8 cellular contexts compared by ENCODE assay signal in the genomic region with DNA sequence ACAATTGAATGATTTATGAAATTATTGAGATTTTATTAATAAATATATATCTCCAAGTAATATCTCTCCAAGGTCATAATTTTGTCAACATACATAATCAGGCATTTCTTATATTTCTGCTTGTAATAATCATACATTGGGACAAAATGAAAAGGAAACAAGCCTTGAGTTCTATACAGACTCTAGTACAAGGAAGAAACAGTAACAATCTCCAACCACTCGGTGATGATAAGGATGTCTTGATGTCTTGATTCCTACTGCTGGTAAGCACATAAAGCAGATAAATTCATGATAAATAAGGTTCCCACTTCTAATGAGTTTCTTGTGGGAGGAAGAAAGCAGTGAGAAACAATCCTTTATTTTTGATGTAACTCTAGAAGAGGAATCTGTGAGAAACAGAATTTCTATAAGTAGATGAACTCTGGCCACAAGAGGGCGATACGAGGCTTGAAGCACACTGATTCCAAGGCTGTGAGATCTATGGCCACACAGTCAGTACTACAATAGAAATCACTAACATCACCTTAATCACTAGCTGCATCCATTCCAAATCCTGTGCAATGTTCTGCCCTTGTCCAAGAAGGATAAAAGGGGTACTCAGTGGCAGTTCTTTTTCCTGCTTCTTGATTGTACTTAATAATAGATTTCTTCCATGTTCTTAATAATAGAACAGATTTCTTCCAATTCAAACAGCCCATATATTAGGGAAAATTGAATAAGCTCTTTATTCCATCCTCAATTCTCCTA. TPM values are rescaled to one million over a fixed set of nuclear protein-coding genes. Genes with fewer than 3 reads are reported as not detected.
DNase-seq lines count a peak whose midpoint lies in the region; ATAC-seq, FAIRE-seq and TF ChIP-seq lines count a peak whose summit lies in the region.

No MANE protein-coding gene starts in this region.

- intact Hi-C loops in body of pancreas (cut with DNase I): loop anchor here (10.0 kb wide), 2 partner anchors 112 to 282 kb away; no protein-coding TSS in a partner anchor
- intact Hi-C loops in spleen (cut with DNase I; ENCODE audit: low total_unique reads): loop anchor here (5.0 kb wide), 2 partner anchors 119 to 279 kb away; no protein-coding TSS in a partner anchor

- TF ChIP-seq POLR2A in body of pancreas (IDR thresholded peaks at IDR 0.05): no peak
- no peak for TF ChIP-seq POLR2A in spleen (IDR thresholded peaks at IDR 0.05)

- H3K27me3 ChIP-seq in body of pancreas (no peaks in the 10 kb centered on the region), spleen (replicated peaks in 1 of 7) (no peaks in the 10 kb centered on the region)

- ATAC-seq in HG02571 (IDR thresholded peaks at IDR 0.05; ENCODE audit: unreplicated experiment): peak; percentile 66
- peak; percentile 77 for ATAC-seq in body of pancreas
- no peak for ATAC-seq in GM18861 (IDR thresholded peaks at IDR 0.05; ENCODE audit: unreplicated experiment)

- peak; percentile 88 for FAIRE-seq in TTC549 (lab: Jason Lieb, UNC)

- no peak overlapping the region for H3K27ac ChIP-seq in body of pancreas
- H3K27ac ChIP-seq in spleen: no peak overlapping the region

- 10 to 14% methylated on average over 3 of the region's 3 CpGs for WGBS in body of pancreas, 2 donors
- WGBS in spleen, 5 donors: 24 to 28% (median 26%) methylated on average over 3 of the region's 3 CpGs

- H3K4me3 ChIP-seq in body of pancreas: no peak overlapping the region
- no peak overlapping the region for H3K4me3 ChIP-seq in spleen

- H3K9me3 ChIP-seq in body of pancreas (peaks cover 0 to 11% (median 0%) of the 10 kb centered on the region in 3 donors), spleen (peaks cover 0 to 23% (median 15%) of the 10 kb centered on the region in 8 donors)

- H3K4me1 ChIP-seq in body of pancreas (no peaks in the 10 kb centered on the region), spleen (peaks cover 0 to 13% (median 0%) of the 10 kb centered on the region in 6 donors)

- DNase-seq in D341Med (ENCODE audit: low spot score) (peak; percentile 60), NCI-H2107 (lab: John Stamatoyannopoulos, UW) (peak; percentile 76), body of pancreas (peak; percentile 71 to 87 (median 82)), iPS DF 4.7 (ENCODE audit: extremely low read depth, low spot score) (peak; percentile 49), spleen (no peak)

- H3K36me3 ChIP-seq in body of pancreas (replicated peaks in 1 of 2; ENCODE audit: insufficient read depth in 1 of 2, low read depth in 2 of 2) (no peaks in the 10 kb centered on the region), spleen (no peaks in the 10 kb centered on the region)

- TF ChIP-seq CTCF in body of pancreas (IDR thresholded peaks at IDR 0.05) (peak; percentile 56 to 78 (median 69)), spleen (IDR thresholded peaks at IDR 0.05 in 8 of 11, conservative IDR thresholded peaks at IDR 0.05 in 3 of 11) (peak in 10 of 11 experiments; percentile 32 to 77 (median 70))

RNA-seq across cellular contexts. Expression of a gene that starts 41.4 kb away (rescaled TPM):
- total RNA-seq in body of pancreas: 10 to 100 TPM in 1 of 2 donors, 1 to 10 TPM in 1; 6.0 to 23.4 TPM
- total RNA-seq in spleen: 10 to 100 TPM; 11.6 to 22.5 (median 14.3) TPM
- polyA plus RNA-seq in spleen: 1 to 10 TPM; 1.7 to 3.0 (median 2.0) TPM
